In genomic region chr2:27628767-27629709, GRCh38 we compare ENCODE assay signal across 8 cellular contexts. TPM values are rescaled to one million over a fixed set of nuclear protein-coding genes. Genes with fewer than 3 reads are reported as not detected.
A peak's percentile ranks its signal among the peaks of the same experiment; 100 is the strongest.
DNase-seq lines count a peak whose midpoint lies in the region; ATAC-seq, FAIRE-seq and TF ChIP-seq lines count a peak whose summit lies in the region.

CCDC121 (minus strand) TSS chr2:27629012; CDS start chr2:27627799, 1,213 bp downstream.
GPN1 (plus strand) TSS chr2:27629050; CDS start chr2:27629059, 9 bp downstream.

- peak within 1 kb of the TSS; percentile 69 to 78 for H3K4me3 ChIP-seq in right atrium auricular region
- H3K4me3 ChIP-seq in psoas muscle: peak within 1 kb of the TSS; percentile 79

- H3K27me3 ChIP-seq in right atrium auricular region (no peaks in the 10 kb centered on the region), psoas muscle (ENCODE audit: insufficient read depth in 3 of 3, low read length in 2 of 3) (no peaks in the 10 kb centered on the region)

- no peaks in the 10 kb centered on the region for H3K9me3 ChIP-seq in right atrium auricular region
- H3K9me3 ChIP-seq in psoas muscle: no peaks in the 10 kb centered on the region

- no peak for FAIRE-seq in GM12892 (lab: Jason Lieb, UNC)
- FAIRE-seq in urothelium cell line (lab: Jason Lieb, UNC): peak; percentile 82

- peak; percentile 97 for ATAC-seq in HG02763 (IDR thresholded peaks at IDR 0.05; ENCODE audit: unreplicated experiment)
- ATAC-seq in psoas muscle: peak; percentile 95 to 98 (median 96)

- intact Hi-C loops in psoas muscle (cut with DNase I): loop anchor here (5.0 to 10.0 kb wide), 3 partner anchors 33 to 137 kb away; partner anchors contain the start of genes FNDC4 (in 1 of the 2), GCKR (in 1 of the 2), SLC4A1AP (in 1 of the 2) and SUPT7L (in 1 of the 2)

- TF ChIP-seq POLR2A in GM12892 (IDR thresholded peaks at IDR 0.05; ENCODE audit: low read depth, low read length): peak; percentile 98

- H3K27ac ChIP-seq in right atrium auricular region (peak within 1 kb of the TSS; percentile 72 to 85), psoas muscle (peak within 1 kb of the TSS; percentile 76)

- peaks cover 5% of the 10 kb centered on the region for H3K36me3 ChIP-seq in right atrium auricular region
- H3K36me3 ChIP-seq in psoas muscle (ENCODE audit: insufficient read depth in 1 of 2, low read depth in 1 of 2): peaks cover 2 to 46% of the 10 kb centered on the region in 2 donors

- 1% methylated on average over 44 of the region's 44 CpGs for WGBS in psoas muscle, 3 donors

- peaks cover 0 to 16% of the 10 kb centered on the region in 2 donors for H3K4me1 ChIP-seq in right atrium auricular region
- H3K4me1 ChIP-seq in psoas muscle: peaks cover 9% of the 10 kb centered on the region

- DNase-seq in GM12892 (ENCODE audit: insufficient read length): peak; percentile 72
- peak; percentile 87 to 94 (median 89) for DNase-seq in NCI-H1417 (lab: John Stamatoyannopoulos, UW)
- peak; percentile 91 to 94 for DNase-seq in SW 1271 (lab: John Stamatoyannopoulos, UW)
- DNase-seq in amniotic epithelial cell (ENCODE audit: low read depth): peak; percentile 90
- peak; percentile 91 for DNase-seq in right atrium auricular region (ENCODE audit: low spot score)
- DNase-seq in psoas muscle: peak; percentile 91 to 93
- peak; percentile 97 for DNase-seq in urothelium cell line (ENCODE audit: low spot score)

- TF ChIP-seq CTCF in right atrium auricular region (IDR thresholded peaks at IDR 0.05): no peak
- TF ChIP-seq CTCF in psoas muscle (IDR thresholded peaks at IDR 0.05): no peak

RNA-seq across cellular contexts. Expression of gene CCDC121, which starts in this region (rescaled TPM):
- 1.8 TPM for polyA plus RNA-seq in GM12892 (2012; ENCODE audit: missing spikeins)
- total RNA-seq in right atrium auricular region: 1 to 10 TPM; 3.6 to 4.2 TPM
- total RNA-seq in psoas muscle: 1 to 10 TPM in 3 of 4 donors, under 1 TPM in 1; 0.98 to 4.8 (median 2.6) TPM
- 10 to 100 TPM in 1 of 3 donors, 1 to 10 TPM in 2; 1.3 to 10.3 (median 1.6) TPM for polyA plus RNA-seq in psoas muscle

RNA-seq across cellular contexts. Expression of gene GPN1, which starts in this region (rescaled TPM):
- polyA plus RNA-seq in GM12892 (2012; ENCODE audit: missing spikeins): 51.6 TPM
- 10 to 100 TPM; 10.8 to 15.7 TPM for total RNA-seq in right atrium auricular region
- 10 to 100 TPM; 24.2 to 28.5 (median 26.2) TPM for total RNA-seq in psoas muscle
- polyA plus RNA-seq in psoas muscle: 10 to 100 TPM; 24.8 to 57.1 (median 42.8) TPM

Comparison
In these comparisons a context has a peak if more than half of its experiments do, and no peak if none do; other contexts are left out.
1. Peak in every context shown above with its lines: DNase-seq, ATAC-seq, H3K4me3 ChIP-seq and H3K27ac ChIP-seq.